Comparison of ENCODE assay signal across 1 cellular context in the genomic region with DNA sequence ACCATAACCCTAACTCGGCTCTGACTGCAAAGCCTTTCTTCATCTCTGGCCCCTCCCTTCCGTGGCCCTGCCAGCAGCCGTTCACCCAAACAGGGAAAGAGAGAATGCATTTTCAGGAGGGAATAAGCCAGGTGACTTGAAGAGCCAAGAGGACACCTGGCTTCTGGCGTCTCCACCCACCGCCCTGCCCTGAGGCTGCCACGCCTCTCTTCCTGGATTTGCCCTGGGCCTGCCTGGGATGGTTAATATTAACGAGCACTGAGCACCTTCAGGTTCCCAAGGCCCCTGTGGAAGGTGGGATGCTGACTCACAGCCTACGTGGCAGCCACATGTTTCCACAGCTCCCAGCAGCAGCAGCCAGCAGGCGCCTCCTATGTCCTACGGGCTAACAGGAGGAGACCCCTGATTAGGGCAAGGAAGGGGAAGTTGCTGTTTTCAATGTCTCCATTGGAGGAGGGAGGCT.
TF ChIP-seq lines count a peak whose summit lies in the region.

No MANE protein-coding gene starts in this region.

TF ChIP-seq in HepG2, 621 proteins besides CTCF, POLR2A, EP300 and RAD21 (continued from another document and continues in another):
- TF ChIP-seq SIX1 (CRISPR knock-in tag; IDR thresholded peaks at IDR 0.05; ENCODE audit: borderline replicate concordance), result no peak
- TF ChIP-seq NKX3-1 (CRISPR knock-in tag; IDR thresholded peaks at IDR 0.05), result 0 out of 2 replicates have a peak, but pooled peaks have one; percentile 46
- TF ChIP-seq MED1 (CRISPR knock-in tag; IDR thresholded peaks at IDR 0.05), result peak; percentile 36; the same call in 1 of the 2 replicates
- TF ChIP-seq, protein P1, sequence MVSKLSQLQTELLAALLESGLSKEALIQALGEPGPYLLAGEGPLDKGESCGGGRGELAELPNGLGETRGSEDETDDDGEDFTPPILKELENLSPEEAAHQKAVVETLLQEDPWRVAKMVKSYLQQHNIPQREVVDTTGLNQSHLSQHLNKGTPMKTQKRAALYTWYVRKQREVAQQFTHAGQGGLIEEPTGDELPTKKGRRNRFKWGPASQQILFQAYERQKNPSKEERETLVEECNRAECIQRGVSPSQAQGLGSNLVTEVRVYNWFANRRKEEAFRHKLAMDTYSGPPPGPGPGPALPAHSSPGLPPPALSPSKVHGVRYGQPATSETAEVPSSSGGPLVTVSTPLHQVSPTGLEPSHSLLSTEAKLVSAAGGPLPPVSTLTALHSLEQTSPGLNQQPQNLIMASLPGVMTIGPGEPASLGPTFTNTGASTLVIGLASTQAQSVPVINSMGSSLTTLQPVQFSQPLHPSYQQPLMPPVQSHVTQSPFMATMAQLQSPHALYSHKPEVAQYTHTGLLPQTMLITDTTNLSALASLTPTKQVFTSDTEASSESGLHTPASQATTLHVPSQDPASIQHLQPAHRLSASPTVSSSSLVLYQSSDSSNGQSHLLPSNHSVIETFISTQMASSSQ (IDR thresholded peaks at IDR 0.05; ENCODE audit: low read depth), result peak; percentile 82; the same call in 1 of the 2 replicates
- TF ChIP-seq, protein P1 (CRISPR knock-in tag; IDR thresholded peaks at IDR 0.05; ENCODE audit: borderline replicate concordance), result peak; percentile 85; the same call in 1 of the 2 replicates
- TF ChIP-seq, protein P2, sequence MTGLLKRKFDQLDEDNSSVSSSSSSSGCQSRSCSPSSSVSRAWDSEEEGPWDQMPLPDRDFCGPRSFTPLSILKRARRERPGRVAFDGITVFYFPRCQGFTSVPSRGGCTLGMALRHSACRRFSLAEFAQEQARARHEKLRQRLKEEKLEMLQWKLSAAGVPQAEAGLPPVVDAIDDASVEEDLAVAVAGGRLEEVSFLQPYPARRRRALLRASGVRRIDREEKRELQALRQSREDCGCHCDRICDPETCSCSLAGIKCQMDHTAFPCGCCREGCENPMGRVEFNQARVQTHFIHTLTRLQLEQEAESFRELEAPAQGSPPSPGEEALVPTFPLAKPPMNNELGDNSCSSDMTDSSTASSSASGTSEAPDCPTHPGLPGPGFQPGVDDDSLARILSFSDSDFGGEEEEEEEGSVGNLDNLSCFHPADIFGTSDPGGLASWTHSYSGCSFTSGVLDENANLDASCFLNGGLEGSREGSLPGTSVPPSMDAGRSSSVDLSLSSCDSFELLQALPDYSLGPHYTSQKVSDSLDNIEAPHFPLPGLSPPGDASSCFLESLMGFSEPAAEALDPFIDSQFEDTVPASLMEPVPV (CRISPR knock-in tag; IDR thresholded peaks at IDR 0.05), result no peak
- no peak for TF ChIP-seq ATRX (CRISPR knock-in tag; IDR thresholded peaks at IDR 0.05; ENCODE audit: borderline replicate concordance)
- no peak for TF ChIP-seq EEA1 (CRISPR knock-in tag; IDR thresholded peaks at IDR 0.05; ENCODE audit: borderline replicate concordance)
- TF ChIP-seq MAX (IDR thresholded peaks at IDR 0.05), result peak; percentile 76
- TF ChIP-seq, protein P3, sequence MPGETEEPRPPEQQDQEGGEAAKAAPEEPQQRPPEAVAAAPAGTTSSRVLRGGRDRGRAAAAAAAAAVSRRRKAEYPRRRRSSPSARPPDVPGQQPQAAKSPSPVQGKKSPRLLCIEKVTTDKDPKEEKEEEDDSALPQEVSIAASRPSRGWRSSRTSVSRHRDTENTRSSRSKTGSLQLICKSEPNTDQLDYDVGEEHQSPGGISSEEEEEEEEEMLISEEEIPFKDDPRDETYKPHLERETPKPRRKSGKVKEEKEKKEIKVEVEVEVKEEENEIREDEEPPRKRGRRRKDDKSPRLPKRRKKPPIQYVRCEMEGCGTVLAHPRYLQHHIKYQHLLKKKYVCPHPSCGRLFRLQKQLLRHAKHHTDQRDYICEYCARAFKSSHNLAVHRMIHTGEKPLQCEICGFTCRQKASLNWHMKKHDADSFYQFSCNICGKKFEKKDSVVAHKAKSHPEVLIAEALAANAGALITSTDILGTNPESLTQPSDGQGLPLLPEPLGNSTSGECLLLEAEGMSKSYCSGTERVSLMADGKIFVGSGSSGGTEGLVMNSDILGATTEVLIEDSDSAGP (CRISPR knock-in tag; IDR thresholded peaks at IDR 0.05; ENCODE audit: borderline replicate concordance), result 0 out of 2 replicates have a peak, but pooled peaks have one; percentile 9
- no peak for TF ChIP-seq MZF1 (CRISPR knock-in tag; IDR thresholded peaks at IDR 0.05; ENCODE audit: borderline replicate concordance)
- TF ChIP-seq HIC2 (CRISPR knock-in tag; IDR thresholded peaks at IDR 0.05; ENCODE audit: low read depth), result no peak
- TF ChIP-seq ZNF20 (CRISPR knock-in tag; IDR thresholded peaks at IDR 0.05), result no peak
- no peak for TF ChIP-seq ZNF569 (CRISPR knock-in tag; IDR thresholded peaks at IDR 0.05; ENCODE audit: borderline replicate concordance)
- 0 out of 2 replicates have a peak, but pooled peaks have one; percentile 30 for TF ChIP-seq RFXANK (CRISPR knock-in tag; IDR thresholded peaks at IDR 0.05)
- TF ChIP-seq STAG1 (CRISPR knock-in tag; IDR thresholded peaks at IDR 0.05), result peak; percentile 8; the same call in 1 of the 2 replicates
- TF ChIP-seq ZNF709 (CRISPR knock-in tag; IDR thresholded peaks at IDR 0.05), result peak; percentile 29; the same call in 1 of the 2 replicates
- peak; percentile 39; the same call in 1 of the 2 replicates for TF ChIP-seq NFE2 (CRISPR knock-in tag; IDR thresholded peaks at IDR 0.05)
- TF ChIP-seq IRF2 (CRISPR knock-in tag; IDR thresholded peaks at IDR 0.05), result peak; percentile 39
- 0 out of 2 replicates have a peak, but pooled peaks have one; percentile 22 for TF ChIP-seq PHF8 (CRISPR knock-in tag; IDR thresholded peaks at IDR 0.05)
- TF ChIP-seq SP5 (CRISPR knock-in tag; IDR thresholded peaks at IDR 0.05; ENCODE audit: borderline replicate concordance, low read depth), result peak; percentile 69
- peak; percentile 34; the same call in 1 of the 2 replicates for TF ChIP-seq TFAP4 (IDR thresholded peaks at IDR 0.05; ENCODE audit: borderline replicate concordance, low read depth)
- 0 out of 2 replicates have a peak, but pooled peaks have one; percentile 21 for TF ChIP-seq ERF (CRISPR knock-in tag; IDR thresholded peaks at IDR 0.05)
- peak; percentile 57; the same call in 1 of the 2 replicates for TF ChIP-seq UBTF (CRISPR knock-in tag; IDR thresholded peaks at IDR 0.05)
- 0 out of 2 replicates have a peak, but pooled peaks have one; percentile 55 for TF ChIP-seq TBX2 (CRISPR knock-in tag; IDR thresholded peaks at IDR 0.05; ENCODE audit: borderline replicate concordance)
- TF ChIP-seq JUND (CRISPR knock-in tag; IDR thresholded peaks at IDR 0.05), result peak; percentile 70; the same call in 1 of the 2 replicates
- TF ChIP-seq RARA (CRISPR knock-in tag; IDR thresholded peaks at IDR 0.05), result peak; percentile 35; the same call in 1 of the 2 replicates
- no peak for TF ChIP-seq ZNF362 (CRISPR knock-in tag; IDR thresholded peaks at IDR 0.05; ENCODE audit: borderline replicate concordance)
- TF ChIP-seq HMG20A (CRISPR knock-in tag; IDR thresholded peaks at IDR 0.05; ENCODE audit: borderline replicate concordance), result peak; percentile 39; the same call in 1 of the 2 replicates
- peak; percentile 63 for TF ChIP-seq KAT8 (CRISPR knock-in tag; IDR thresholded peaks at IDR 0.05)
- TF ChIP-seq SALL1 (CRISPR knock-in tag; IDR thresholded peaks at IDR 0.05), result peak; percentile 63
- peak; percentile 69 for TF ChIP-seq ELF1 (CRISPR knock-in tag; IDR thresholded peaks at IDR 0.05)
- TF ChIP-seq, protein P4, sequence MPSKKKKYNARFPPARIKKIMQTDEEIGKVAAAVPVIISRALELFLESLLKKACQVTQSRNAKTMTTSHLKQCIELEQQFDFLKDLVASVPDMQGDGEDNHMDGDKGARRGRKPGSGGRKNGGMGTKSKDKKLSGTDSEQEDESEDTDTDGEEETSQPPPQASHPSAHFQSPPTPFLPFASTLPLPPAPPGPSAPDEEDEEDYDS (CRISPR knock-in tag; IDR thresholded peaks at IDR 0.05), result peak; percentile 54; the same call in 1 of the 2 replicates
- no peak for TF ChIP-seq ZNF609 (CRISPR knock-in tag; IDR thresholded peaks at IDR 0.05; ENCODE audit: borderline replicate concordance)
